1 cellular context compared by ENCODE assay signal in the genomic region with DNA sequence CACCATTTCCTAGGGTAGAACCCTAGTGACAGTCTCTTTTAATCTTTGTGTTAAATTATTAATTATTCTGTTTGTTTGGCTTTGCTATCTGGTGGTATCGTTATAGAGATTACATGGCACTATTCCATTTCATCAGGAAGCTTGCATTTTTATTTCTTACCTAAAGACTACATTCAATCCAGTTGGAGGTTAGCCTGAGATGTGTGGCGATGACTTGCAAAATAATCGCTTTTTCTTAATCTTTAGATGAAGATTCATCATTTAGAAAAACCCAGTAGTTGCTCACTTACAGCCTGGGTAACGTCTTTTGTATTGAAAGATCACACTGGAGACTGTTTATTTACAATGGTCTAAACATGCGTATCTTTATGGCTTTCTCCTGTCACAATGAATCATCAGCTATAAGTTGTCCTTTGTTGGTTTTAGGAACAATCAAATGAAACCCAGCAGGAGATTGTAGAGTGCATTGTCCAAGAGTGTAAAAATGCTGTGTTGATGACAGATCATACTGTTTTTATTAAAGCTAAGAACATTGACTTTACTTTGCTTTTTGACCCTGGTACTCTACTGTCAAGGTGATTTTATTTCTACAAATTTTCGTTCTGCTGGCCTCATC.
TF ChIP-seq lines count a peak whose summit lies in the region.

No MANE protein-coding gene starts in this region.

TF ChIP-seq in HCT116, 20 proteins besides CTCF, POLR2A, EP300 and RAD21 (continued from another document):
- TF ChIP-seq EZH2phosphoT487 (IDR thresholded peaks at IDR 0.05; ENCODE audit: borderline replicate concordance), result no peak
- no peak for TF ChIP-seq JUND (IDR thresholded peaks at IDR 0.05)
- no peak for TF ChIP-seq ZNF274 (IDR thresholded peaks at IDR 0.05; ENCODE audit: low read depth, low read length)
- no peak for TF ChIP-seq SRF (IDR thresholded peaks at IDR 0.05; ENCODE audit: low read depth)
- no peak for TF ChIP-seq POLR2AphosphoS5 (IDR thresholded peaks at IDR 0.05; ENCODE audit: low read depth, low read length)
- no peak for TF ChIP-seq EZH2 (IDR thresholded peaks at IDR 0.05)
- TF ChIP-seq CEBPB (IDR thresholded peaks at IDR 0.05; ENCODE audit: low read depth), result no peak
- TF ChIP-seq SIN3A (IDR thresholded peaks at IDR 0.05; ENCODE audit: low read depth), result no peak
- TF ChIP-seq, protein P1, sequence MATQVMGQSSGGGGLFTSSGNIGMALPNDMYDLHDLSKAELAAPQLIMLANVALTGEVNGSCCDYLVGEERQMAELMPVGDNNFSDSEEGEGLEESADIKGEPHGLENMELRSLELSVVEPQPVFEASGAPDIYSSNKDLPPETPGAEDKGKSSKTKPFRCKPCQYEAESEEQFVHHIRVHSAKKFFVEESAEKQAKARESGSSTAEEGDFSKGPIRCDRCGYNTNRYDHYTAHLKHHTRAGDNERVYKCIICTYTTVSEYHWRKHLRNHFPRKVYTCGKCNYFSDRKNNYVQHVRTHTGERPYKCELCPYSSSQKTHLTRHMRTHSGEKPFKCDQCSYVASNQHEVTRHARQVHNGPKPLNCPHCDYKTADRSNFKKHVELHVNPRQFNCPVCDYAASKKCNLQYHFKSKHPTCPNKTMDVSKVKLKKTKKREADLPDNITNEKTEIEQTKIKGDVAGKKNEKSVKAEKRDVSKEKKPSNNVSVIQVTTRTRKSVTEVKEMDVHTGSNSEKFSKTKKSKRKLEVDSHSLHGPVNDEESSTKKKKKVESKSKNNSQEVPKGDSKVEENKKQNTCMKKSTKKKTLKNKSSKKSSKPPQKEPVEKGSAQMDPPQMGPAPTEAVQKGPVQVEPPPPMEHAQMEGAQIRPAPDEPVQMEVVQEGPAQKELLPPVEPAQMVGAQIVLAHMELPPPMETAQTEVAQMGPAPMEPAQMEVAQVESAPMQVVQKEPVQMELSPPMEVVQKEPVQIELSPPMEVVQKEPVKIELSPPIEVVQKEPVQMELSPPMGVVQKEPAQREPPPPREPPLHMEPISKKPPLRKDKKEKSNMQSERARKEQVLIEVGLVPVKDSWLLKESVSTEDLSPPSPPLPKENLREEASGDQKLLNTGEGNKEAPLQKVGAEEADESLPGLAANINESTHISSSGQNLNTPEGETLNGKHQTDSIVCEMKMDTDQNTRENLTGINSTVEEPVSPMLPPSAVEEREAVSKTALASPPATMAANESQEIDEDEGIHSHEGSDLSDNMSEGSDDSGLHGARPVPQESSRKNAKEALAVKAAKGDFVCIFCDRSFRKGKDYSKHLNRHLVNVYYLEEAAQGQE (IDR thresholded peaks at IDR 0.05; ENCODE audit: low read depth), result no peak
- TF ChIP-seq, protein P2, sequence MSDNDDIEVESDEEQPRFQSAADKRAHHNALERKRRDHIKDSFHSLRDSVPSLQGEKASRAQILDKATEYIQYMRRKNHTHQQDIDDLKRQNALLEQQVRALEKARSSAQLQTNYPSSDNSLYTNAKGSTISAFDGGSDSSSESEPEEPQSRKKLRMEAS (IDR thresholded peaks at IDR 0.05), result no peak
- no peak for TF ChIP-seq ZFX (IDR thresholded peaks at IDR 0.05)
- no peak for TF ChIP-seq CBX3 (IDR thresholded peaks at IDR 0.05; ENCODE audit: low read depth)
- TF ChIP-seq, protein P3, sequence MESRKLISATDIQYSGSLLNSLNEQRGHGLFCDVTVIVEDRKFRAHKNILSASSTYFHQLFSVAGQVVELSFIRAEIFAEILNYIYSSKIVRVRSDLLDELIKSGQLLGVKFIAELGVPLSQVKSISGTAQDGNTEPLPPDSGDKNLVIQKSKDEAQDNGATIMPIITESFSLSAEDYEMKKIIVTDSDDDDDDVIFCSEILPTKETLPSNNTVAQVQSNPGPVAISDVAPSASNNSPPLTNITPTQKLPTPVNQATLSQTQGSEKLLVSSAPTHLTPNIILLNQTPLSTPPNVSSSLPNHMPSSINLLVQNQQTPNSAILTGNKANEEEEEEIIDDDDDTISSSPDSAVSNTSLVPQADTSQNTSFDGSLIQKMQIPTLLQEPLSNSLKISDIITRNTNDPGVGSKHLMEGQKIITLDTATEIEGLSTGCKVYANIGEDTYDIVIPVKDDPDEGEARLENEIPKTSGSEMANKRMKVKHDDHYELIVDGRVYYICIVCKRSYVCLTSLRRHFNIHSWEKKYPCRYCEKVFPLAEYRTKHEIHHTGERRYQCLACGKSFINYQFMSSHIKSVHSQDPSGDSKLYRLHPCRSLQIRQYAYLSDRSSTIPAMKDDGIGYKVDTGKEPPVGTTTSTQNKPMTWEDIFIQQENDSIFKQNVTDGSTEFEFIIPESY (IDR thresholded peaks at IDR 0.05; ENCODE audit: extremely low read depth, insufficient replicate concordance, low read length), result no peak
- no peak for TF ChIP-seq SP1 (IDR thresholded peaks at IDR 0.05; ENCODE audit: low read depth)
- TF ChIP-seq ELF1 (IDR thresholded peaks at IDR 0.05; ENCODE audit: borderline replicate concordance, low read depth), result no peak
- no peak for TF ChIP-seq FOSL1 (IDR thresholded peaks at IDR 0.05; ENCODE audit: low read depth)
